Comparison of ENCODE assay signal across 10 cellular contexts in genomic region chr7:102140952-102141370, GRCh38.
DNase-seq lines count a peak whose midpoint lies in the region; ATAC-seq lines count a peak whose summit lies in the region.
"Had no signal": no experiment of that assay in that cellular context is flagged by ENCODE, and none has a peak within 500 bp of the region (broad histone marks: within the 10 kb centered on the region; RNA-seq: fewer than 3 reads in every experiment).

No MANE protein-coding gene starts in this region.

- peaks cover 17% of the 10 kb centered on the region for H3K4me1 Mint-ChIP-seq in activated naive CD4-positive, alpha-beta T cell treated with anti-CD3 and anti-CD28 coated beads, Interleukin-2, amount 10 ng/mL, durations not matched to agents 7 days and 5 days
- peaks cover 7% of the 10 kb centered on the region for H3K4me1 Mint-ChIP-seq in activated naive CD8-positive, alpha-beta T cell treated with anti-CD3 and anti-CD28 coated beads for 36 hours
- H3K4me1 Mint-ChIP-seq in stimulated activated naive CD8-positive, alpha-beta T cell treated with anti-CD3 and anti-CD28 coated beads, Interleukin-15, Interleukin-2, amounts not matched to agents 100 ng/mL and 50 ng/mL, for 24 hours (ENCODE audit: low read depth) = peaks cover 9% of the 10 kb centered on the region

- no peak overlapping the region for H3K4me3 Mint-ChIP-seq in activated naive CD4-positive, alpha-beta T cell treated with anti-CD3 and anti-CD28 coated beads, Interleukin-2, amount 10 ng/mL, durations not matched to agents 7 days and 5 days
- peak overlapping the region; percentile 67 for H3K4me3 Mint-ChIP-seq in activated naive CD8-positive, alpha-beta T cell treated with anti-CD3 and anti-CD28 coated beads for 36 hours
- H3K4me3 Mint-ChIP-seq in stimulated activated naive CD8-positive, alpha-beta T cell treated with anti-CD3 and anti-CD28 coated beads, Interleukin-15, Interleukin-2, amounts not matched to agents 100 ng/mL and 50 ng/mL, for 24 hours = peak overlapping the region; percentile 46

- CTCF ChIA-PET in activated naive CD4-positive, alpha-beta T cell treated with anti-CD3 and anti-CD28 coated beads, Interleukin-2, amount 10 ng/mL, durations not matched to agents 7 days and 5 days (lab: Charles Lee) = no interaction called here

- no peaks in the 10 kb centered on the region for H3K36me3 Mint-ChIP-seq in activated naive CD4-positive, alpha-beta T cell treated with anti-CD3 and anti-CD28 coated beads, Interleukin-2, amount 10 ng/mL, durations not matched to agents 7 days and 5 days
- peaks cover 4% of the 10 kb centered on the region for H3K36me3 Mint-ChIP-seq in activated naive CD8-positive, alpha-beta T cell treated with anti-CD3 and anti-CD28 coated beads for 36 hours
- H3K36me3 Mint-ChIP-seq in stimulated activated naive CD8-positive, alpha-beta T cell treated with anti-CD3 and anti-CD28 coated beads, Interleukin-15, Interleukin-2, amounts not matched to agents 100 ng/mL and 50 ng/mL, for 24 hours (ENCODE audit: low read depth) = no peaks in the 10 kb centered on the region

- no peaks in the 10 kb centered on the region for H3K9me3 Mint-ChIP-seq in activated naive CD4-positive, alpha-beta T cell treated with anti-CD3 and anti-CD28 coated beads, Interleukin-2, amount 10 ng/mL, durations not matched to agents 7 days and 5 days
- H3K9me3 Mint-ChIP-seq in activated naive CD8-positive, alpha-beta T cell treated with anti-CD3 and anti-CD28 coated beads for 36 hours = no peaks in the 10 kb centered on the region
- no peaks in the 10 kb centered on the region for H3K9me3 Mint-ChIP-seq in stimulated activated naive CD8-positive, alpha-beta T cell treated with anti-CD3 and anti-CD28 coated beads, Interleukin-15, Interleukin-2, amounts not matched to agents 100 ng/mL and 50 ng/mL, for 24 hours

- peak overlapping the region; percentile 72 for H3K27ac Mint-ChIP-seq in activated naive CD4-positive, alpha-beta T cell treated with anti-CD3 and anti-CD28 coated beads, Interleukin-2, amount 10 ng/mL, durations not matched to agents 7 days and 5 days
- peak overlapping the region; percentile 78 for H3K27ac Mint-ChIP-seq in activated naive CD8-positive, alpha-beta T cell treated with anti-CD3 and anti-CD28 coated beads for 36 hours
- peak overlapping the region; percentile 10 for H3K27ac Mint-ChIP-seq in stimulated activated naive CD8-positive, alpha-beta T cell treated with anti-CD3 and anti-CD28 coated beads, Interleukin-15, Interleukin-2, amounts not matched to agents 100 ng/mL and 50 ng/mL, for 24 hours

- ATAC-seq in HG03280 (IDR thresholded peaks at IDR 0.05; ENCODE audit: unreplicated experiment) = no peak
- no peak for ATAC-seq in HG02642 (IDR thresholded peaks at IDR 0.05; ENCODE audit: poor library complexity, unreplicated experiment)

- DNase-seq in activated naive CD4-positive, alpha-beta T cell treated with anti-CD3 and anti-CD28 coated beads, Interleukin-2, amount 10 ng/mL, durations not matched to agents 7 days and 5 days = peak; percentile 49
- no peak for DNase-seq in activated naive CD4-positive, alpha-beta T cell treated with anti-CD3 and anti-CD28 coated beads, Interleukin-2, amount 50 U/mL, for 16 hours
- DNase-seq in NCI-H2029 treated with DMSO at 0.1 percent for 48 hours (lab: John Stamatoyannopoulos, UW) = peak; percentile 51
- peak; percentile 6 for DNase-seq in activated naive CD8-positive, alpha-beta T cell treated with anti-CD3 and anti-CD28 coated beads for 36 hours
- no peak for DNase-seq in SHP77 treated with DMSO at 0.1 percent for 48 hours (lab: John Stamatoyannopoulos, UW)
- DNase-seq: NCI-H2227 treated with DMSO at 0.1 percent for 48 hours, occipital lobe had no signal

- H3K27me3 Mint-ChIP-seq in activated naive CD4-positive, alpha-beta T cell treated with anti-CD3 and anti-CD28 coated beads, Interleukin-2, amount 10 ng/mL, durations not matched to agents 7 days and 5 days = no peaks in the 10 kb centered on the region
- H3K27me3 Mint-ChIP-seq in activated naive CD8-positive, alpha-beta T cell treated with anti-CD3 and anti-CD28 coated beads for 36 hours = no peaks in the 10 kb centered on the region
- no peaks in the 10 kb centered on the region for H3K27me3 Mint-ChIP-seq in stimulated activated naive CD8-positive, alpha-beta T cell treated with anti-CD3 and anti-CD28 coated beads, Interleukin-15, Interleukin-2, amounts not matched to agents 100 ng/mL and 50 ng/mL, for 24 hours

Comparison
In these comparisons a context has a peak if more than half of its experiments do, and no peak if none do; other contexts are left out.
1. DNase-seq: peak in activated naive CD4-positive, alpha-beta T cell treated with anti-CD3 and anti-CD28 coated beads, Interleukin-2, amount 10 ng/mL, durations not matched to agents 7 days and 5 days (single experiment), NCI-H2029 treated with DMSO at 0.1 percent for 48 hours (single experiment) and activated naive CD8-positive, alpha-beta T cell treated with anti-CD3 and anti-CD28 coated beads for 36 hours (single experiment); none in activated naive CD4-positive, alpha-beta T cell treated with anti-CD3 and anti-CD28 coated beads, Interleukin-2, amount 50 U/mL, for 16 hours (single experiment) and SHP77 treated with DMSO at 0.1 percent for 48 hours (single experiment).
2. H3K27ac Mint-ChIP-seq: peak in every context shown above with its lines; median percentile 78 in activated naive CD8-positive, alpha-beta T cell treated with anti-CD3 and anti-CD28 coated beads for 36 hours; 72 in activated naive CD4-positive, alpha-beta T cell treated with anti-CD3 and anti-CD28 coated beads, Interleukin-2, amount 10 ng/mL, durations not matched to agents 7 days and 5 days; 10 in stimulated activated naive CD8-positive, alpha-beta T cell treated with anti-CD3 and anti-CD28 coated beads, Interleukin-15, Interleukin-2, amounts not matched to agents 100 ng/mL and 50 ng/mL, for 24 hours.